Comparison of ENCODE assay signal across 1 cellular context in the genomic region with DNA sequence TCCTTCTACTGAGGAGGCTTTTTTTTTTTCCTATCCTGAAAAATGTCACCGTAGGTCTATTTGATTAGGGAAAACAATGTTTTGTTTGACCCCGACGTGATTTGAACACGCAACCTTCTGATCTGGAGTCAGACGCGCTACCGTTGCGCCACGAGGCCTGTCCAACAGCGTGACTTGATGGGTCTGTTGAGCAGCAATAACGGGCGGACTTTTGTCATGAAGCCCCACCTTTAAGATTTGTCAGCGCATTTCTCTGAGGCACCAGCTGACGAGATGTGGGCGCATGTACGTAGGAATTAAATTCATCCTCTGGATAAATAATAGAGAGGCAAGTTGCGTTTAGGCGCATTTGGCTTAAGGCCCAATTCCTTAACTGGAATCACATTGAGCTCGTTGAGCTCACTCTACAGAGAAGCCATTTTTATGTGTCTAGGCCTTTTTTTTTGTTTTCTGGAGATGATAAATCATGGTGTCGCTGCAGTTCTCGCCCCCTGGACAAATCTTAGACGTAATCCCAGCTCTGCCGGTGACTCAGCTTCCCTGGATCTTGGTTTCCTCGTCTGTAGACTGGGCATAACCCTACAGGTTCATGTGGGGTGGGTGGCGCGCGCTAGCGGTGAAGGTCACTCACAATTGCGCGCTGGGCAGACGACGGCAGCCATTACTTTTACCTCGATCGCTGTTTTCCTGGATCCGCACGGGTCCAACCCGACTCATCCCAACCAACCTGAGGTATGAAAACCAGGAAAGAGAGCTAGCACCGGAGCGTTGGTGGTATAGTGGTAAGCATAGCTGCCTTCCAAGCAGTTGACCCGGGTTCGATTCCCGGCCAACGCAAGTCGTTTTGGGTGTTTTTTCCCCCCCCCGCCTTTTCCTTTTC.
TF ChIP-seq lines count a peak whose summit lies in the region.

No MANE protein-coding gene starts in this region.

TF ChIP-seq in HepG2, 621 proteins besides CTCF, POLR2A, EP300 and RAD21 (continued from another document and continues in another):
- TF ChIP-seq, protein P1, sequence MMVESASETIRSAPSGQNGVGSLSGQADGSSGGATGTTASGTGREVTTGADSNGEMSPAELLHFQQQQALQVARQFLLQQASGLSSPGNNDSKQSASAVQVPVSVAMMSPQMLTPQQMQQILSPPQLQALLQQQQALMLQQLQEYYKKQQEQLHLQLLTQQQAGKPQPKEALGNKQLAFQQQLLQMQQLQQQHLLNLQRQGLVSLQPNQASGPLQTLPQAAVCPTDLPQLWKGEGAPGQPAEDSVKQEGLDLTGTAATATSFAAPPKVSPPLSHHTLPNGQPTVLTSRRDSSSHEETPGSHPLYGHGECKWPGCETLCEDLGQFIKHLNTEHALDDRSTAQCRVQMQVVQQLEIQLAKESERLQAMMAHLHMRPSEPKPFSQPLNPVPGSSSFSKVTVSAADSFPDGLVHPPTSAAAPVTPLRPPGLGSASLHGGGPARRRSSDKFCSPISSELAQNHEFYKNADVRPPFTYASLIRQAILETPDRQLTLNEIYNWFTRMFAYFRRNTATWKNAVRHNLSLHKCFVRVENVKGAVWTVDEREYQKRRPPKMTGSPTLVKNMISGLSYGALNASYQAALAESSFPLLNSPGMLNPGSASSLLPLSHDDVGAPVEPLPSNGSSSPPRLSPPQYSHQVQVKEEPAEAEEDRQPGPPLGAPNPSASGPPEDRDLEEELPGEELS (CRISPR knock-in tag; IDR thresholded peaks at IDR 0.05), result peak; percentile 43; the same call in 1 of the 2 replicates
- TF ChIP-seq ZNF296 (CRISPR knock-in tag; conservative IDR thresholded peaks at IDR 0.05), result 0 out of 2 replicates have a peak, but pooled peaks have one; percentile 40
- no peak for TF ChIP-seq HOXD1 (CRISPR knock-in tag; IDR thresholded peaks at IDR 0.05)
- 0 out of 2 replicates have a peak, but pooled peaks have one; percentile 12 for TF ChIP-seq TCF7 (IDR thresholded peaks at IDR 0.05; ENCODE audit: low read depth)
- no peak for TF ChIP-seq ATF1 (CRISPR knock-in tag; IDR thresholded peaks at IDR 0.05)
- TF ChIP-seq HNRNPUL1 (IDR thresholded peaks at IDR 0.05; ENCODE audit: low read depth, low read length), result no peak
- peak; percentile 31; the same call in 1 of the 2 replicates for TF ChIP-seq YEATS4 (CRISPR knock-in tag; IDR thresholded peaks at IDR 0.05; ENCODE audit: borderline replicate concordance)
- TF ChIP-seq HIVEP1 (CRISPR knock-in tag; IDR thresholded peaks at IDR 0.05), result 0 out of 2 replicates have a peak, but pooled peaks have one; percentile 20
- TF ChIP-seq MAX (IDR thresholded peaks at IDR 0.05), result peak; percentile 56
- peak; percentile 29; the same call in 1 of the 2 replicates for TF ChIP-seq NR2C2 (CRISPR knock-in tag; IDR thresholded peaks at IDR 0.05; ENCODE audit: borderline replicate concordance)
- TF ChIP-seq, protein P2, sequence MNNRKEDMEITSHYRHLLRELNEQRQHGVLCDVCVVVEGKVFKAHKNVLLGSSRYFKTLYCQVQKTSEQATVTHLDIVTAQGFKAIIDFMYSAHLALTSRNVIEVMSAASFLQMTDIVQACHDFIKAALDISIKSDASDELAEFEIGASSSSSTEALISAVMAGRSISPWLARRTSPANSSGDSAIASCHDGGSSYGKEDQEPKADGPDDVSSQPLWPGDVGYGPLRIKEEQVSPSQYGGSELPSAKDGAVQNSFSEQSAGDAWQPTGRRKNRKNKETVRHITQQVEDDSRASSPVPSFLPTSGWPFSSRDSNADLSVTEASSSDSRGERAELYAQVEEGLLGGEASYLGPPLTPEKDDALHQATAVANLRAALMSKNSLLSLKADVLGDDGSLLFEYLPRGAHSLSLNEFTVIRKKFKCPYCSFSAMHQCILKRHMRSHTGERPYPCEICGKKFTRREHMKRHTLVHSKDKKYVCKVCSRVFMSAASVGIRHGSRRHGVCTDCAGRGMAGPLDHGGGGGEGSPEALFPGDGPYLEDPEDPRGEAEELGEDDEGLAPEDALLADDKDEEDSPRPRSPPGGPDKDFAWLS (CRISPR knock-in tag; IDR thresholded peaks at IDR 0.05; ENCODE audit: borderline replicate concordance), result no peak
- TF ChIP-seq FOXK1 (CRISPR knock-in tag; IDR thresholded peaks at IDR 0.05; ENCODE audit: borderline replicate concordance, low read depth), result peak; percentile 78; the same call in 1 of the 2 replicates
- peak; percentile 86; the same call in 1 of the 2 replicates for TF ChIP-seq TOPORS (CRISPR knock-in tag; IDR thresholded peaks at IDR 0.05)
- TF ChIP-seq BCL6 (CRISPR knock-in tag; IDR thresholded peaks at IDR 0.05), result peak; percentile 82
- TF ChIP-seq NFRKB (IDR thresholded peaks at IDR 0.05), result peak; percentile 29; the same call in 1 of the 2 replicates
- TF ChIP-seq ZFP41 (CRISPR knock-in tag; IDR thresholded peaks at IDR 0.05; ENCODE audit: borderline replicate concordance), result no peak
- TF ChIP-seq THAP11 (CRISPR knock-in tag; IDR thresholded peaks at IDR 0.05), result peak; percentile 39; the same call in 1 of the 2 replicates
- no peak; the same call in 1 of the 2 replicates for TF ChIP-seq ZNF557 (CRISPR knock-in tag; IDR thresholded peaks at IDR 0.05)
- TF ChIP-seq ZNF362 (CRISPR knock-in tag; IDR thresholded peaks at IDR 0.05; ENCODE audit: borderline replicate concordance), result peak; percentile 91
- no peak for TF ChIP-seq BRD4 (CRISPR knock-in tag; IDR thresholded peaks at IDR 0.05)
- TF ChIP-seq MLXIP (CRISPR knock-in tag; IDR thresholded peaks at IDR 0.05; ENCODE audit: borderline replicate concordance), result no peak
- TF ChIP-seq JUNB (CRISPR knock-in tag; IDR thresholded peaks at IDR 0.05; ENCODE audit: borderline replicate concordance), result 0 out of 2 replicates have a peak, but pooled peaks have one; percentile 16
- TF ChIP-seq ZNF720 (CRISPR knock-in tag; IDR thresholded peaks at IDR 0.05), result no peak
- TF ChIP-seq TP53 (CRISPR knock-in tag; conservative IDR thresholded peaks at IDR 0.05), result no peak
- TF ChIP-seq CHD4 (IDR thresholded peaks at IDR 0.05; ENCODE audit: borderline replicate concordance, low read length), result 0 out of 2 replicates have a peak, but pooled peaks have one; percentile 16
- no peak for TF ChIP-seq ZNF468 (CRISPR knock-in tag; IDR thresholded peaks at IDR 0.05)
- TF ChIP-seq NPAS2 (CRISPR knock-in tag; IDR thresholded peaks at IDR 0.05; ENCODE audit: borderline replicate concordance), result 0 out of 2 replicates have a peak, but pooled peaks have one; percentile 44
- TF ChIP-seq KLF13 (CRISPR knock-in tag; IDR thresholded peaks at IDR 0.05), result no peak
- 0 out of 2 replicates have a peak, but pooled peaks have one; percentile 48 for TF ChIP-seq DRAP1 (CRISPR knock-in tag; IDR thresholded peaks at IDR 0.05)
- 0 out of 2 replicates have a peak, but pooled peaks have one; percentile 26 for TF ChIP-seq TAF1 (CRISPR knock-in tag; IDR thresholded peaks at IDR 0.05)
- TF ChIP-seq, protein P3, sequence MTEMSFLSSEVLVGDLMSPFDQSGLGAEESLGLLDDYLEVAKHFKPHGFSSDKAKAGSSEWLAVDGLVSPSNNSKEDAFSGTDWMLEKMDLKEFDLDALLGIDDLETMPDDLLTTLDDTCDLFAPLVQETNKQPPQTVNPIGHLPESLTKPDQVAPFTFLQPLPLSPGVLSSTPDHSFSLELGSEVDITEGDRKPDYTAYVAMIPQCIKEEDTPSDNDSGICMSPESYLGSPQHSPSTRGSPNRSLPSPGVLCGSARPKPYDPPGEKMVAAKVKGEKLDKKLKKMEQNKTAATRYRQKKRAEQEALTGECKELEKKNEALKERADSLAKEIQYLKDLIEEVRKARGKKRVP (CRISPR knock-in tag; IDR thresholded peaks at IDR 0.05), result peak in 1 of 2 experiments; percentile 6; a peak in 1 of 4 replicates
- TF ChIP-seq, protein P4, sequence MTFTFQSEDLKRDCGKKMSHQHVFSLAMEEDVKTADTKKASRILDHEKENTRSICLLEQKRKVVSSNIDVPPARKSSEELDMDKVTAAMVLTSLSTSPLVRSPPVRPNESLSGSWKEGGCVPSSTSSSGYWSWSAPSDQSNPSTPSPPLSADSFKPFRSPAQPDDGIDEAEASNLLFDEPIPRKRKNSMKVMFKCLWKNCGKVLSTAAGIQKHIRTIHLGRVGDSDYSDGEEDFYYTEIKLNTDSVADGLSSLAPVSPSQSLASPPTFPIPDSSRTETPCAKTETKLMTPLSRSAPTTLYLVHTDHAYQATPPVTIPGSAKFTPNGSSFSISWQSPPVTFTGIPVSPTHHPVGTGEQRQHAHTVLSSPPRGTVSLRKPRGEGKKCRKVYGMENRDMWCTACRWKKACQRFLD (CRISPR knock-in tag; IDR thresholded peaks at IDR 0.05; ENCODE audit: borderline replicate concordance), result no peak
- peak; percentile 43 for TF ChIP-seq ZNF264 (CRISPR knock-in tag; IDR thresholded peaks at IDR 0.05)
- 0 out of 2 replicates have a peak, but pooled peaks have one; percentile 71 for TF ChIP-seq IRX3 (CRISPR knock-in tag; IDR thresholded peaks at IDR 0.05; ENCODE audit: borderline replicate concordance, low read depth)
- TF ChIP-seq, protein P5, sequence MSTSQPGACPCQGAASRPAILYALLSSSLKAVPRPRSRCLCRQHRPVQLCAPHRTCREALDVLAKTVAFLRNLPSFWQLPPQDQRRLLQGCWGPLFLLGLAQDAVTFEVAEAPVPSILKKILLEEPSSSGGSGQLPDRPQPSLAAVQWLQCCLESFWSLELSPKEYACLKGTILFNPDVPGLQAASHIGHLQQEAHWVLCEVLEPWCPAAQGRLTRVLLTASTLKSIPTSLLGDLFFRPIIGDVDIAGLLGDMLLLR (CRISPR knock-in tag; IDR thresholded peaks at IDR 0.05), result no peak
- peak; percentile 85 for TF ChIP-seq SSRP1 (CRISPR knock-in tag; IDR thresholded peaks at IDR 0.05)
- TF ChIP-seq, protein P6, sequence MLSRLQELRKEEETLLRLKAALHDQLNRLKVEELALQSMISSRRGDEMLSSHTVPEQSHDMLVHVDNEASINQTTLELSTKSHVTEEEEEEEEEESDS (CRISPR knock-in tag; IDR thresholded peaks at IDR 0.05; ENCODE audit: borderline replicate concordance), result peak; percentile 56; the same call in 1 of the 2 replicates
- no peak for TF ChIP-seq ZNF18 (CRISPR knock-in tag; IDR thresholded peaks at IDR 0.05; ENCODE audit: insufficient replicate concordance)
- peak; percentile 51; the same call in 1 of the 2 replicates for TF ChIP-seq ZNF136 (CRISPR knock-in tag; IDR thresholded peaks at IDR 0.05; ENCODE audit: low read depth)
- peak; percentile 47; the same call in 1 of the 2 replicates for TF ChIP-seq KLF15 (CRISPR knock-in tag; IDR thresholded peaks at IDR 0.05; ENCODE audit: borderline replicate concordance)
- no peak for TF ChIP-seq ZNF75D (CRISPR knock-in tag; IDR thresholded peaks at IDR 0.05; ENCODE audit: borderline replicate concordance)
- TF ChIP-seq SALL1 (CRISPR knock-in tag; IDR thresholded peaks at IDR 0.05), result peak; percentile 74
- TF ChIP-seq ZFP62 (CRISPR knock-in tag; IDR thresholded peaks at IDR 0.05), result 0 out of 2 replicates have a peak, but pooled peaks have one; percentile 4
- TF ChIP-seq PAWR (CRISPR knock-in tag; IDR thresholded peaks at IDR 0.05; ENCODE audit: borderline replicate concordance), result no peak
- TF ChIP-seq ZNF670 (CRISPR knock-in tag; IDR thresholded peaks at IDR 0.05; ENCODE audit: borderline replicate concordance), result peak; percentile 94
- TF ChIP-seq ISL2 (CRISPR knock-in tag; IDR thresholded peaks at IDR 0.05), result 0 out of 2 replicates have a peak, but pooled peaks have one; percentile 14
